ENCODE assay signal across 9 cellular contexts in the genomic region with DNA sequence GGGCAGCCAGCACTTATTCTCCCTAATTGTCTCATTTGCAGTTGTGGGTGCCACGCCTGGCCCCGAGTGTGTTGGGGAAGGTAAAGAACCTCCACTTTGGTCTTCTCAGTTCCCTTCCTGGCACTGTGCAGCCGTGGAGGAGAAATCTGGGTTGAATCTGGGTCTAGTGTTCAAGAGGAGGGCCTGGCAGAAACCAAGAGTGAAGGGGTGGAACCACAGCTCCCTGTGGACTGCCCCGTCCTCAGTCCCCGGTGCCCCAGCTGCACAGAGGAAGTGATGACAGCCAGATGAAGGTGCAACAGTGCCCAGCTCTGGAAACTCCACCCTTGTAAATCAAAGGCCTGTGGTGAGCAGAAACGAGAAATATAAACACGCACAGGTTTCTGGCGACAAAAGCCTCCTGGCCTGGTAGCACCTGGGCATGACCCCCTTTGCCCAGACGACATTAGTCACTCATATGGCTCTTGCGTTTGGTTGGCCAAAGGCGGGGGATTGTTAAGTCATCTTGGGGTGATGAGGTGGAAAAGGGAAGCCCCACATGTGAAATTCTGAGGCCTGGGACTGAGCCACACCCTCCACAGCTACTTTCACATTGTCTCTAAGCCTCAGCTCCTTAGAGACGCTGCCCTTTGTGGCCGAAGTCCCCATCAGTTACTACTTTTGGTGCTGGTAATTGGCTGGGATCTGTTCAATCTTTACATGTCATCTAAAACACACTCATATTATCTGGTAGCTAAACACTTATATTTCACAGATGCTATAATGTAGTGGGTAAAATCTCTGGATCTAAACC. TPM values are rescaled to one million over a fixed set of nuclear protein-coding genes. Genes with fewer than 3 reads are reported as not detected.
DNase-seq lines count a peak whose midpoint lies in the region; ATAC-seq and TF ChIP-seq lines count a peak whose summit lies in the region.
"Had no signal": no experiment of that assay in that cellular context is flagged by ENCODE, and none has a peak within 500 bp of the region (broad histone marks: within the 10 kb centered on the region; RNA-seq: fewer than 3 reads in every experiment).

No MANE protein-coding gene starts in this region.

- no peaks in the 10 kb centered on the region for H3K36me3 ChIP-seq in stomach

- H3K27me3 ChIP-seq in stomach, result no peaks in the 10 kb centered on the region

- no peaks in the 10 kb centered on the region for H3K9me3 ChIP-seq in stomach

- ATAC-seq in GM18517 (IDR thresholded peaks at IDR 0.05; ENCODE audit: unreplicated experiment), result peak; percentile 64
- peak; percentile 40 for ATAC-seq in HG02852 (IDR thresholded peaks at IDR 0.05; ENCODE audit: unreplicated experiment)

- peak; percentile 76 for DNase-seq in RPMI7951 (ENCODE audit: low read depth)
- peak; percentile 85 for DNase-seq in activated naive CD4-positive, alpha-beta T cell treated with anti-CD3 and anti-CD28 coated beads, Interleukin-2, amount 50 U/mL, for 16 hours
- DNase-seq in mucosa of gallbladder (ENCODE audit: low spot score), result peak; percentile 28
- DNase-seq in stomach, result peak; percentile 71
- DNase-seq in NCI-H446 (lab: John Stamatoyannopoulos, UW), result no peak
- DNase-seq in NCI-H1105 treated with DMSO at 0.1 percent for 48 hours (lab: John Stamatoyannopoulos, UW), result no peak

- H3K4me3 ChIP-seq in stomach, result peak overlapping the region in 1 of 4 donors; percentile 4

- WGBS in stomach, 5 donors, result 42 to 62% (median 43%) methylated on average over 13 of the region's 13 CpGs

- TF ChIP-seq CTCF in stomach (IDR thresholded peaks at IDR 0.05), result no peak

- H3K4me1 ChIP-seq in stomach, result peaks cover 59 to 95% (median 83%) of the 10 kb centered on the region in 4 donors

- H3K27ac ChIP-seq in stomach, result peak overlapping the region; percentile 54 to 90 (median 80)
- H3K27ac ChIP-seq: VCaP had no signal

- TF ChIP-seq EP300 in stomach (IDR thresholded peaks at IDR 0.05), result no peak

- intact Hi-C loops in stomach (cut with DNase I; ENCODE audit: low total_unique reads), result no loop called here

- no peak for TF ChIP-seq POLR2A in stomach (IDR thresholded peaks at IDR 0.05)

RNA-seq across cellular contexts. Expression of a gene that starts 4.2 kb away (rescaled TPM):
- total RNA-seq in RPMI7951 (2014; rRNA removed; shearing (Covaris generic)), result 112 and 131 TPM in 2 replicates
- 140 TPM for total RNA-seq in mucosa of gallbladder
- 100 to 1,000 TPM in 2 of 5 donors, 10 to 100 TPM in 3; 40.2 to 574 (median 71.4) TPM for total RNA-seq in stomach
- polyA plus RNA-seq in stomach, result 10 to 100 TPM; 17.6 to 30.9 (median 25.4) TPM

Comparison
In these comparisons a context has a peak if more than half of its experiments do, and no peak if none do; other contexts are left out.
1. DNase-seq: peak in RPMI7951 (single experiment), activated naive CD4-positive, alpha-beta T cell treated with anti-CD3 and anti-CD28 coated beads, Interleukin-2, amount 50 U/mL, for 16 hours (single experiment), mucosa of gallbladder (single experiment) and stomach (single experiment); none in NCI-H446 (0 of 2) and NCI-H1105 treated with DMSO at 0.1 percent for 48 hours (single experiment).